1 cellular context compared by ENCODE assay signal in genomic region chrX:53458082-53458481, GRCh38.
TF ChIP-seq lines count a peak whose summit lies in the region.

No MANE protein-coding gene starts in this region.

TF ChIP-seq in H1, 55 proteins besides CTCF, POLR2A, EP300 and RAD21 (continued from another document):
- TF ChIP-seq BCL11A (IDR thresholded peaks at IDR 0.05; ENCODE audit: low read depth in 2 of 2, low read length in 2 of 2) (no peak), TCF12 (IDR thresholded peaks at IDR 0.05; ENCODE audit: low read depth, low read length) (no peak), HDAC2 (IDR thresholded peaks at IDR 0.05; ENCODE audit: borderline replicate concordance in 1 of 2, low read depth in 2 of 2, low read length in 2 of 2) (no peak), CBX8 (IDR thresholded peaks at IDR 0.05; ENCODE audit: borderline replicate concordance, low read depth, low read length) (no peak), MAX (IDR thresholded peaks at IDR 0.05) (no peak), ATF2 (IDR thresholded peaks at IDR 0.05; ENCODE audit: low read length) (no peak), ASH2L (IDR thresholded peaks at IDR 0.05; ENCODE audit: low read length) (no peak), RBBP5 (IDR thresholded peaks at IDR 0.05; ENCODE audit: borderline replicate concordance, low read depth, low read length) (no peak), RXRA (IDR thresholded peaks at IDR 0.05; ENCODE audit: insufficient read depth, low read depth, low read length) (no peak), KDM1A (IDR thresholded peaks at IDR 0.05; ENCODE audit: borderline replicate concordance, low read length) (no peak), CEBPB (IDR thresholded peaks at IDR 0.05; ENCODE audit: low read depth, low read length) (no peak), CHD1 (IDR thresholded peaks at IDR 0.05; ENCODE audit: low read depth, low read length) (no peak)
